Comparison of ENCODE assay signal across 25 cellular contexts in genomic region chr5:72057816-72058215, GRCh38.
"Had no signal": no experiment of that assay in that cellular context is flagged by ENCODE, and none has a peak within 500 bp of the region (broad histone marks: within the 10 kb centered on the region; RNA-seq: fewer than 3 reads in every experiment).

No MANE protein-coding gene starts in this region.

- DNase-seq: islet precursor cell; left ventricle myocardium inferior; midbrain; mucosa of descending colon; naive thymus-derived CD4-positive, alpha-beta T cell; pancreas; posterior cingulate gyrus; retina; right cardiac atrium; stimulated activated CD4-positive, alpha-beta T cell treated with anti-CD3 and anti-CD28 coated beads, Interleukin-12 subunit alpha, Interleukin-12 subunit beta, amount 100 ng/mL, for 4 hours; stimulated activated CD4-positive, alpha-beta T cell treated with anti-CD3 and anti-CD28 coated beads, Interleukin-15, amount 100 ng/mL, for 24 hours; stimulated activated CD4-positive, alpha-beta T cell treated with anti-CD3 and anti-CD28 coated beads, Interleukin-2, amount 100 ng/mL, for 24 hours; stimulated activated CD4-positive, alpha-beta T cell treated with anti-CD3 and anti-CD28 coated beads, Interleukin-4, amount 100 ng/mL, for 1 hour; stimulated activated naive CD4-positive, alpha-beta T cell; tibial artery; trophoblast cell; upper lobe of right lung had no signal

- H3K9me3 ChIP-seq: left ventricle myocardium inferior, mucosa of descending colon, pancreas, prostate gland, suprapubic skin, thoracic aorta, tibial artery, upper lobe of right lung had no signal

- H3K36me3 ChIP-seq: left ventricle myocardium inferior, pancreas, prostate gland, suprapubic skin, thoracic aorta, tibial artery, upper lobe of right lung had no signal

- H3K4me1 Mint-ChIP-seq: naive thymus-derived CD4-positive, alpha-beta T cell had no signal

- ATAC-seq: mucosa of descending colon; naive thymus-derived CD4-positive, alpha-beta T cell; pancreas; right cardiac atrium; sciatic nerve; upper lobe of right lung had no signal

- H3K4me1 ChIP-seq: left ventricle myocardium inferior, pancreas, prostate gland, suprapubic skin, tibial artery, upper lobe of right lung had no signal

- H3K4me3 ChIP-seq: left ventricle myocardium inferior, lung, mucosa of descending colon, pancreas, prostate gland, skin epidermis, suprapubic skin, thoracic aorta, tibial artery, upper lobe of right lung had no signal

- H3K9me3 Mint-ChIP-seq: natural killer cell treated with Interleukin-12 subunit alpha and Interleukin-12 subunit beta and Interleukin-15 and Interleukin-18, amount 100 ng/mL, for 72 hours; stimulated activated naive CD8-positive, alpha-beta T cell treated with anti-CD3 and anti-CD28 coated beads, Interleukin-15, Interleukin-2, amounts not matched to agents 100 ng/mL and 50 ng/mL, for 24 hours had no signal

- H3K4me3 Mint-ChIP-seq: naive thymus-derived CD4-positive, alpha-beta T cell; natural killer cell treated with Interleukin-12 subunit alpha and Interleukin-12 subunit beta and Interleukin-15 and Interleukin-18, amount 100 ng/mL, for 72 hours; stimulated activated naive CD8-positive, alpha-beta T cell treated with anti-CD3 and anti-CD28 coated beads, Interleukin-15, Interleukin-2, amounts not matched to agents 100 ng/mL and 50 ng/mL, for 24 hours had no signal

- H3K27me3 ChIP-seq: pancreas, tibial artery, upper lobe of right lung had no signal

- H3K27ac ChIP-seq: left ventricle myocardium inferior, pancreas, prostate gland, skin epidermis, suprapubic skin, thoracic aorta, tibial artery, upper lobe of right lung had no signal

- H3K27ac Mint-ChIP-seq: naive thymus-derived CD4-positive, alpha-beta T cell; natural killer cell treated with Interleukin-12 subunit alpha and Interleukin-12 subunit beta and Interleukin-15 and Interleukin-18, amount 100 ng/mL, for 72 hours; stimulated activated naive CD8-positive, alpha-beta T cell treated with anti-CD3 and anti-CD28 coated beads, Interleukin-15, Interleukin-2, amounts not matched to agents 100 ng/mL and 50 ng/mL, for 24 hours had no signal

- H3K36me3 Mint-ChIP-seq: naive thymus-derived CD4-positive, alpha-beta T cell; natural killer cell treated with Interleukin-12 subunit alpha and Interleukin-12 subunit beta and Interleukin-15 and Interleukin-18, amount 100 ng/mL, for 72 hours had no signal
